Comparison of ENCODE assay signal across 27 cellular contexts in genomic region chr5:37206733-37207132, GRCh38. TPM values are rescaled to one million over a fixed set of nuclear protein-coding genes. Genes with fewer than 3 reads are reported as not detected.
DNase-seq lines count a peak whose midpoint lies in the region; ATAC-seq, FAIRE-seq and TF ChIP-seq lines count a peak whose summit lies in the region.
"Had no signal": no experiment of that assay in that cellular context is flagged by ENCODE, and none has a peak within 500 bp of the region (broad histone marks: within the 10 kb centered on the region; RNA-seq: fewer than 3 reads in every experiment).

No MANE protein-coding gene starts in this region.

- no peaks in the 10 kb centered on the region for H3K27me3 Mint-ChIP-seq in mesothelial cell of epicardium (ENCODE audit: low read depth)
- H3K27me3 Mint-ChIP-seq: B cell; CD8-positive, alpha-beta memory T cell had no signal

- no peak overlapping the region for H2BK120ac ChIP-seq in IMR-90 (ENCODE audit: low read depth, low read length)

- H2BK20ac ChIP-seq in IMR-90 (ENCODE audit: low read depth, low read length) = no peak overlapping the region

- FAIRE-seq in K562 (lab: Jason Lieb, UNC) = no peak
- FAIRE-seq: GM19239, HTR-8/SVneo had no signal

- H3K4me1 ChIP-seq in IMR-90 (ENCODE audit: control insufficient read depth, insufficient read depth, low read length) = no peaks in the 10 kb centered on the region
- H3K4me1 ChIP-seq in K562 (replicated peaks in 1 of 2; ENCODE audit: control insufficient read depth in 2 of 2, insufficient read depth in 2 of 2, low read length in 2 of 2) = peaks cover 0 to 6% of the 10 kb centered on the region in 2 experiments; a peak in 2 of 5 replicates

- in situ Hi-C loops in IMR-90 (cut with MboI; ENCODE audit: low sequenced_read_pairs) = no loop called here
- in situ Hi-C loops in K562 (cut with MboI) = no loop called here
- in situ Hi-C loops in brain microvascular endothelial cell (cut with HindIII; ENCODE audit: low pct_ligation_motif_present, low sequenced_read_pairs) = no loop called here

- H2BK5ac ChIP-seq in IMR-90 (ENCODE audit: low read depth, low read length, poor library complexity, severe bottlenecking) = no peak overlapping the region

- no peak for TF ChIP-seq EP300 in K562 (IDR thresholded peaks at IDR 0.05; ENCODE audit: low read length)

- no peak for TF ChIP-seq RAD21 in IMR-90 (IDR thresholded peaks at IDR 0.05; ENCODE audit: low read length)
- TF ChIP-seq RAD21 in K562 (CRISPR knock-in tag; conservative IDR thresholded peaks at IDR 0.05 in 1 of 2, IDR thresholded peaks at IDR 0.05 in 1 of 2) = no peak

- H2BK15ac ChIP-seq in IMR-90 (ENCODE audit: low read depth, low read length) = no peak overlapping the region

- H3K9me3 ChIP-seq in IMR-90 (ENCODE audit: control insufficient read depth, insufficient read depth, low read length) (no peaks in the 10 kb centered on the region), K562 (replicated peaks; ENCODE audit: control insufficient read depth, insufficient read depth, low read depth, low read length) (no peaks in the 10 kb centered on the region)

- no peaks in the 10 kb centered on the region for H3K9me3 Mint-ChIP-seq in mesothelial cell of epicardium
- H3K9me3 Mint-ChIP-seq: CD8-positive, alpha-beta memory T cell had no signal

- H4K5ac ChIP-seq in IMR-90 (ENCODE audit: low read depth, low read length) = no peak overlapping the region

- H2AK5ac ChIP-seq in IMR-90 (ENCODE audit: low read depth, low read length) = no peak overlapping the region

- BruUV-seq in IMR-90 (replicated peaks; lab: Mats Ljungman, UMichigan) (no TSS peak), K562 (replicated peaks; lab: Mats Ljungman, UMichigan) (no TSS peak)

- H3K4me3 ChIP-seq in IMR-90 (ENCODE audit: insufficient read depth, low read depth, low read length) (no peak overlapping the region), K562 (no peak overlapping the region), fibroblast of pulmonary artery (replicated peaks; ENCODE audit: low read depth, low read length) (no peak overlapping the region), brain microvascular endothelial cell (ENCODE audit: low read depth, low read length) (no peak overlapping the region)

- no peak overlapping the region for H2AFZ ChIP-seq in IMR-90 (replicated peaks; ENCODE audit: low read length, poor library complexity)
- no peak overlapping the region for H2AFZ ChIP-seq in K562 (ENCODE audit: low read depth, low read length)

- H3K56ac ChIP-seq in IMR-90 (ENCODE audit: extremely low read depth, insufficient read depth, low read length) = no peak overlapping the region

- POLR2A ChIA-PET in IMR-90 (lab: Charles Lee; ENCODE audit: unreplicated experiment) = no interaction called here
- POLR2A ChIA-PET in K562 (lab: Yijun Ruan, JAX) = no interaction called here

- H3K4me3 Mint-ChIP-seq in mesothelial cell of epicardium = no peak overlapping the region
- H3K4me3 Mint-ChIP-seq: B cell; CD14-positive monocyte; CD8-positive, alpha-beta memory T cell had no signal

- H3K4me1 Mint-ChIP-seq in mesothelial cell of epicardium = peaks cover 3% of the 10 kb centered on the region
- H3K4me1 Mint-ChIP-seq: B cell had no signal

- H3K27me3 ChIP-seq in IMR-90 (ENCODE audit: control insufficient read depth, insufficient read depth, low read length) (no peaks in the 10 kb centered on the region), K562 (ENCODE audit: control insufficient read depth in 2 of 2, insufficient read depth in 2 of 2, low read length in 2 of 2) (peaks cover 33 to 38% of the 10 kb centered on the region in 2 experiments), brain microvascular endothelial cell (replicated peaks) (no peaks in the 10 kb centered on the region)

- ATAC-seq in IMR-90 (ENCODE audit: low read depth) (no peak), K562 (no peak)

- H4K20me1 ChIP-seq in IMR-90 (ENCODE audit: insufficient read depth, low read length) (no peaks in the 10 kb centered on the region), K562 (replicated peaks; ENCODE audit: control insufficient read depth, insufficient read depth, low read length) (no peaks in the 10 kb centered on the region)

- H3K79me1 ChIP-seq in IMR-90 (ENCODE audit: low read depth in 1 of 2, low read length in 2 of 2) = no peaks in the 10 kb centered on the region; a peak in 1 of 4 replicates

- H3K14ac ChIP-seq in IMR-90 (replicated peaks; ENCODE audit: low read depth, low read length) = no peak overlapping the region

- H3K27ac Mint-ChIP-seq in mesothelial cell of epicardium = no peak overlapping the region
- H3K27ac Mint-ChIP-seq: B cell; CD8-positive, alpha-beta memory T cell had no signal

- no peak overlapping the region for H4K91ac ChIP-seq in IMR-90 (ENCODE audit: insufficient read depth, low read depth, low read length)

- H3K9ac ChIP-seq in IMR-90 (ENCODE audit: low read depth, low read length) (no peak overlapping the region), K562 (ENCODE audit: insufficient read depth in 1 of 2, low read depth in 2 of 2, low read length in 2 of 2) (no peak overlapping the region)
- H3K9ac ChIP-seq: KMS-11 had no signal

- no peak overlapping the region for H3K4me2 ChIP-seq in IMR-90 (ENCODE audit: low read depth, low read length)
- H3K4me2 ChIP-seq in K562 (ENCODE audit: insufficient read depth, low read length) = no peak overlapping the region
- H3K4me2 ChIP-seq: KMS-11 had no signal

- DNase-seq in GM03348 (ENCODE audit: low spot score) (peak; percentile 13), IMR-90 (no peak), K562 (ENCODE audit: extremely low read depth in 1 of 4, low spot score in 3 of 4) (no peak), fibroblast of pulmonary artery (ENCODE audit: low read depth) (peak; percentile 35), brain microvascular endothelial cell (no peak), retina (no peak), mesothelial cell of epicardium (ENCODE audit: low spot score in 2 of 2, unreplicated experiment in 2 of 2) (no peak), superior temporal gyrus (ENCODE audit: extremely low spot score) (no peak)
- DNase-seq: CD8-positive, alpha-beta memory T cell; DMS153; DND-41; H7; MM.1S; NCI-H1092 treated with DMSO at 0.1 percent for 48 hours; NCI-H1436; NCI-H187; NCI-H2081 treated with DMSO at 0.1 percent for 48 hours; NCI-H2171 treated with DMSO at 0.1 percent for 48 hours; NCI-H345; NCI-H774; SHP77 had no signal

- dilution Hi-C loops in IMR-90 (cut with HindIII; ENCODE audit: low sequenced_read_pairs, unreplicated experiment) = no loop called here

- H3K36me3 ChIP-seq in IMR-90 (ENCODE audit: control insufficient read depth, insufficient read depth, low read length) (peaks cover 12% of the 10 kb centered on the region), K562 (ENCODE audit: control insufficient read depth, insufficient read depth, low read length) (no peaks in the 10 kb centered on the region), brain microvascular endothelial cell (replicated peaks) (peaks cover 4% of the 10 kb centered on the region)

- intact Hi-C loops in IMR-90 (cut with micrococcal nuclease) = no loop called here
- intact Hi-C loops in K562 (cut with micrococcal nuclease) = no loop called here

- no peaks in the 10 kb centered on the region for H3K79me2 ChIP-seq in K562 (ENCODE audit: control insufficient read depth, insufficient read depth, low read length)

- CTCF ChIA-PET in IMR-90 (lab: Yijun Ruan, JAX) = no interaction called here
- CTCF ChIA-PET in K562 (lab: Yijun Ruan, JAX; ENCODE audit: low intra/inter-chr PET ratio) = no interaction called here

- TF ChIP-seq CTCF in IMR-90 (conservative IDR thresholded peaks at IDR 0.05; ENCODE audit: low read depth, low read length) (no peak), K562 (IDR thresholded peaks at IDR 0.05 in 2 of 3, conservative IDR thresholded peaks at IDR 0.05 in 1 of 3; ENCODE audit: insufficient read depth in 2 of 3, low read depth in 1 of 3, low read length in 3 of 3) (no peak), fibroblast of pulmonary artery (IDR thresholded peaks at IDR 0.05; ENCODE audit: low read length, missing control alignments) (no peak), brain microvascular endothelial cell (IDR thresholded peaks at IDR 0.05; ENCODE audit: low read depth, low read length, missing control alignments) (no peak), mesothelial cell of epicardium (IDR thresholded peaks at IDR 0.05; ENCODE audit: unreplicated experiment) (no peak)

- H3K18ac ChIP-seq in IMR-90 (ENCODE audit: low read depth, low read length) = no peak overlapping the region

- H2AK9ac ChIP-seq in IMR-90 (replicated peaks; ENCODE audit: low read depth, low read length, poor library complexity) = no peak overlapping the region

- H3K27ac ChIP-seq in IMR-90 (ENCODE audit: insufficient read depth, low read length) (no peak overlapping the region), K562 (ENCODE audit: extremely low read depth, low read depth, low read length) (no peak overlapping the region), brain microvascular endothelial cell (no peak overlapping the region)
- H3K27ac ChIP-seq: KMS-11, RWPE1 had no signal

- H4K8ac ChIP-seq in IMR-90 (ENCODE audit: low read depth in 2 of 2, low read length in 2 of 2) = no peak overlapping the region

- 0 out of 2 replicates have a peak, but pooled peaks cover 3% of the 10 kb centered on the region for H3K9me1 ChIP-seq in IMR-90 (ENCODE audit: insufficient read depth, low read length)
- no peaks in the 10 kb centered on the region for H3K9me1 ChIP-seq in K562 (ENCODE audit: control insufficient read depth, insufficient read depth, low read length)

- H3K36me3 Mint-ChIP-seq in mesothelial cell of epicardium = peaks cover 25% of the 10 kb centered on the region

- no peak overlapping the region for H3K23ac ChIP-seq in IMR-90 (ENCODE audit: low read depth, low read length)

- H3K4ac ChIP-seq in IMR-90 (ENCODE audit: low read depth, low read length) = no peak overlapping the region

- WGBS in IMR-90 (ENCODE audit: extremely low coverage in 2 of 2, insufficient read length in 1 of 2), 2 experiments = no CpG with 5 or more reads among the region's 2 CpGs
- WGBS in K562 (ENCODE audit: insufficient coverage, low coverage, missing lambda C conversion rate) = 1% methylated on average over 2 of the region's 2 CpGs

- TF ChIP-seq POLR2A in IMR-90 (IDR thresholded peaks at IDR 0.05; ENCODE audit: low read depth, low read length) (no peak), K562 (conservative IDR thresholded peaks at IDR 0.05) (no peak)

RNA-seq across cellular contexts. Expression of gene CPLANE1, which starts 42.4 kb away (rescaled TPM):
- total RNA-seq in IMR-90 (2012; rRNA removed) (17.9 and 19.7 TPM in 2 replicates), K562 (2014; rRNA removed) (under 0.01 and 0.08 TPM in 2 replicates), K562 (2014; rRNA removed; fragmentation: Illumina TruSeq; extraction: Trizol) (0.11 TPM in 1 of 2 replicates, not detected in the other), K562 (2015; rRNA removed; fragmentation: Illumina TruSeq; extraction: Trizol) (0.18 TPM in 1 of 2 replicates, not detected in the other), K562 (2021) (0.09 and 0.27 TPM in 2 replicates), mesothelial cell of epicardium (31.0 to 33.8 TPM (median 32.3 TPM) in 3 replicates)
- polyA plus RNA-seq in IMR-90 (2012; rRNA removed) (3.5 and 4.4 TPM in 2 replicates), K562 (2011; rRNA removed) (0.04 and 0.08 TPM in 2 replicates), K562 (2014; fragmentation: Illumina TruSeq; extraction: Trizol) (0.08 TPM in 1 of 2 replicates, not detected in the other), K562 (2014; fragmentation: Nextera tagmentation; extraction: Ambion mirVana) (under 1 TPM; under 0.01 to 0.01 TPM), K562 (2014; rRNA removed) (not detected in 2 replicates)
- 0.68 and 0.71 TPM in 2 replicates for polyA plus RNA-seq in IMR-90 (2012; cell fraction: cytosol; rRNA removed)
- polyA plus RNA-seq in IMR-90 (2012; cell fraction: nucleus; rRNA removed; ENCODE audit: low replicate concordance) = 1.4 and 12.0 TPM in 2 replicates
- 0.05 and 0.55 TPM in 2 replicates for total RNA-seq in K562 (2011; cell fraction: chromatin; rRNA removed; ENCODE audit: low replicate concordance)
- total RNA-seq in K562 (2011; cell fraction: nucleolus; rRNA removed) = 0.13 and 0.83 TPM in 2 replicates
- 0.37 and 1.5 TPM in 2 replicates for total RNA-seq in K562 (2011; cell fraction: nucleoplasm; rRNA removed)
- under 0.01 TPM in 1 of 2 replicates, not detected in the other for polyA plus RNA-seq in K562 (2011; cell fraction: cytosol; rRNA removed)
- 0.10 TPM in 1 of 2 replicates, not detected in the other for polyA plus RNA-seq in K562 (2011; cell fraction: nucleus; rRNA removed)
- 0.01 and 0.03 TPM in 2 replicates for polyA plus RNA-seq in K562 (2012)
- 0.11 and 0.63 TPM in 2 replicates for polyA minus RNA-seq in K562 (2011; rRNA and poly(A)+ RNA removed)
- 1.7 and 8.5 TPM in 2 replicates for polyA minus RNA-seq in K562 (2011; cell fraction: cytosol; rRNA and poly(A)+ RNA removed)
- under 0.01 and 1.00 TPM in 2 replicates for polyA minus RNA-seq in K562 (2011; cell fraction: nucleus; rRNA and poly(A)+ RNA removed)

Comparison
In these comparisons a context has a peak if more than half of its experiments do, and no peak if none do; other contexts are left out.
1. DNase-seq: peak in GM03348 (single experiment) and fibroblast of pulmonary artery (single experiment); none in IMR-90 (single experiment), K562 (0 of 4), brain microvascular endothelial cell (single experiment), retina (single experiment), mesothelial cell of epicardium (0 of 2) and superior temporal gyrus (single experiment).